8 cellular contexts compared by ENCODE assay signal in the genomic region with DNA sequence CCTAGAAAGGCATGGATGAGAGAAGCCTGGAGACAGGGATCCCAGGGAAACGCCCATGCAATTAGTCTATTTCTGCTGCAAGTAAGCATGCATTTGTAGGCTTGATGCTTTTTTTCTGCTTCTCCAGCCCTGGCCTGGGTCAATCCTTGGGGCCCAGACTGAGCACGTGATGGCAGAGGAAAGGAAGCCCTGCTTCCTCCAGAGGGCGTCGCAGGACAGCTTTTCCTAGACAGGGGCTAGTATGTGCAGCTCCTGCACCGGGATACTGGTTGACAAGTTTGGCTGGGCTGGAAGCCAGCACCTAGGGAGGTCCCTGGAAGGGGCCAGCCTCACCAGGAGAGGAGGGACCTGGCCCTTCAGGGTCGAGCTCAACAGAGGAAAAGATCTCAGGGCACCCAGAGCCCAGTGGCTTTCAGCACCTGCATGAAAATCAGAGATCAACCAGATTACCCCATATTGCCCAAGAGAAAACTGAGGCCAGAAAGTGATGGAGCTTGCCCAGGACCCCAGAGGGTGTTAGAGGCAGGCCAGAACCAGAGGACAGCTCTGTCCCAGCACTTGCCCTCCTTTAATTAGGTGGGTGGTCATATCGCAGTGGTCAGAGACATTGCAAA.
A peak's percentile ranks its signal among the peaks of the same experiment; 100 is the strongest.
DNase-seq lines count a peak whose midpoint lies in the region; ATAC-seq, FAIRE-seq and TF ChIP-seq lines count a peak whose summit lies in the region.

No MANE protein-coding gene starts in this region.

- no peak overlapping the region for H3K9ac ChIP-seq in NT2/D1 (ENCODE audit: insufficient read length, low read depth)

- H3K27me3 ChIP-seq in NT2/D1 (ENCODE audit: insufficient read depth, insufficient read length), result peaks cover 6% of the 10 kb centered on the region
- H3K27me3 ChIP-seq in body of pancreas, result no peaks in the 10 kb centered on the region
- H3K27me3 ChIP-seq in CD8-positive, alpha-beta memory T cell (ENCODE audit: insufficient read depth, low read length, poor library complexity, severe bottlenecking), result no peaks in the 10 kb centered on the region

- H3K4me1 Mint-ChIP-seq in CD8-positive, alpha-beta memory T cell, result peaks cover 0 to 7% (median 0%) of the 10 kb centered on the region in 3 donors

- TF ChIP-seq POLR2A in body of pancreas (IDR thresholded peaks at IDR 0.05), result no peak

- H3K36me3 Mint-ChIP-seq in CD8-positive, alpha-beta memory T cell, result no peaks in the 10 kb centered on the region

- FAIRE-seq in HTR-8/SVneo (lab: Jason Lieb, UNC), result no peak

- H3K27ac ChIP-seq in body of pancreas, result no peak overlapping the region
- H3K27ac ChIP-seq in CD8-positive, alpha-beta memory T cell (ENCODE audit: low read depth, low read length), result no peak overlapping the region

- H3K9me3 Mint-ChIP-seq in CD8-positive, alpha-beta memory T cell, result peaks cover 0 to 3% (median 0%) of the 10 kb centered on the region in 5 donors

- WGBS in body of pancreas, 2 donors, result 15 to 19% methylated on average over 6 to 7 of the region's 7 CpGs

- CTCF ChIA-PET in CD8-positive, alpha-beta memory T cell (lab: Charles Lee), result no interaction called here

- ATAC-seq in GM18498 (IDR thresholded peaks at IDR 0.05; ENCODE audit: unreplicated experiment), result peak; percentile 52
- peak; percentile 71 for ATAC-seq in body of pancreas

- DNase-seq in A172 (ENCODE audit: low spot score) (peak; percentile 80), HTR-8/SVneo (ENCODE audit: insufficient read length, low spot score) (peak; percentile 70), NT2/D1 (ENCODE audit: low read depth, low spot score) (peak; percentile 88), body of pancreas (peak; percentile 62 to 67 (median 66)), inferior parietal cortex (ENCODE audit: extremely low spot score) (peak; percentile 46)
- peak; percentile 17 for DNase-seq in stimulated activated CD4-positive, alpha-beta T cell treated with anti-CD3 and anti-CD28 coated beads, Interleukin-1b, Interleukin-23, amount 100 ng/mL, for 48 hours
- no peak for DNase-seq in CD8-positive, alpha-beta memory T cell

- no peaks in the 10 kb centered on the region for H3K36me3 ChIP-seq in NT2/D1 (ENCODE audit: insufficient read depth, insufficient read length, low read length)
- H3K36me3 ChIP-seq in body of pancreas (replicated peaks in 1 of 2; ENCODE audit: insufficient read depth in 1 of 2, low read depth in 2 of 2), result no peaks in the 10 kb centered on the region
- H3K36me3 ChIP-seq in CD8-positive, alpha-beta memory T cell (ENCODE audit: insufficient read depth, low read length), result no peaks in the 10 kb centered on the region

- intact Hi-C loops in body of pancreas (cut with DNase I), result no loop called here

- no peak overlapping the region for H3K27ac Mint-ChIP-seq in CD8-positive, alpha-beta memory T cell

- H3K9me3 ChIP-seq in NT2/D1 (ENCODE audit: insufficient read depth, low read length) (no peaks in the 10 kb centered on the region), body of pancreas (no peaks in the 10 kb centered on the region)
- no peaks in the 10 kb centered on the region for H3K9me3 ChIP-seq in CD8-positive, alpha-beta memory T cell (ENCODE audit: low read length)

- H3K4me3 Mint-ChIP-seq in CD8-positive, alpha-beta memory T cell, result no peak overlapping the region

- peaks cover 8 to 21% of the 10 kb centered on the region in 2 donors for H3K27me3 Mint-ChIP-seq in CD8-positive, alpha-beta memory T cell

- POLR2A ChIA-PET in CD8-positive, alpha-beta memory T cell (lab: Charles Lee), result no interaction called here

- H3K4me1 ChIP-seq in NT2/D1 (ENCODE audit: insufficient read depth, insufficient read length), result peaks cover 3% of the 10 kb centered on the region
- H3K4me1 ChIP-seq in body of pancreas, result peaks cover 7% of the 10 kb centered on the region
- peaks cover 4% of the 10 kb centered on the region for H3K4me1 ChIP-seq in CD8-positive, alpha-beta memory T cell (ENCODE audit: insufficient read depth, low read length)

- peak in 6 of 7 experiments; percentile 24 to 62 (median 53) for TF ChIP-seq CTCF in body of pancreas (IDR thresholded peaks at IDR 0.05)

- H3K4me3 ChIP-seq in NT2/D1 (ENCODE audit: insufficient read length, low read depth) (no peak overlapping the region), body of pancreas (no peak overlapping the region)
- no peak overlapping the region for H3K4me3 ChIP-seq in CD8-positive, alpha-beta memory T cell (ENCODE audit: low read length)

Comparison
In these comparisons a context has a peak if more than half of its experiments do, and no peak if none do; other contexts are left out.
1. DNase-seq: peak in A172 (single experiment), HTR-8/SVneo (single experiment), NT2/D1 (single experiment), body of pancreas (4 of 4), inferior parietal cortex (single experiment) and stimulated activated CD4-positive, alpha-beta T cell treated with anti-CD3 and anti-CD28 coated beads, Interleukin-1b, Interleukin-23, amount 100 ng/mL, for 48 hours (single experiment); none in CD8-positive, alpha-beta memory T cell (0 of 5).